In genomic region chr6:40947876-40948514, GRCh38 we compare ENCODE assay signal across 14 cellular contexts.
DNase-seq lines count a peak whose midpoint lies in the region; ATAC-seq and TF ChIP-seq lines count a peak whose summit lies in the region.
"Had no signal": no experiment of that assay in that cellular context is flagged by ENCODE, and none has a peak within 500 bp of the region (broad histone marks: within the 10 kb centered on the region; RNA-seq: fewer than 3 reads in every experiment).

No MANE protein-coding gene starts in this region.

- H3K36me3 Mint-ChIP-seq in HFFc6 (ENCODE audit: low read depth), result no peaks in the 10 kb centered on the region; the same call in 1 of the 2 replicates

- H3K4me1 Mint-ChIP-seq in HFFc6 (ENCODE audit: low read depth), result peaks cover 64% of the 10 kb centered on the region

- peaks cover 2% of the 10 kb centered on the region; the same call in 1 of the 2 replicates for H3K27me3 Mint-ChIP-seq in HFFc6 (ENCODE audit: insufficient read depth)

- H3K4me1 ChIP-seq in iPS DF 6.9 (ENCODE audit: control insufficient read depth, insufficient read depth, low read length) (peaks cover 9% of the 10 kb centered on the region; the same call in 1 of the 2 replicates), stomach (peaks cover 0 to 5% (median 0%) of the 10 kb centered on the region in 4 donors)
- H3K4me1 ChIP-seq: BLaER1 had no signal

- H3K27me3 ChIP-seq in AG04450 (ENCODE audit: control insufficient read depth, insufficient read depth, low read length) (no peaks in the 10 kb centered on the region), iPS DF 6.9 (ENCODE audit: control insufficient read depth, insufficient read depth, low read length) (no peaks in the 10 kb centered on the region), stomach (no peaks in the 10 kb centered on the region)
- H3K27me3 ChIP-seq: adrenal gland, BLaER1 had no signal

- no peak for TF ChIP-seq EP300 in stomach (IDR thresholded peaks at IDR 0.05)

- peak overlapping the region; percentile 80 for H3K27ac Mint-ChIP-seq in HFFc6

- TF ChIP-seq POLR2A in stomach (IDR thresholded peaks at IDR 0.05), result no peak

- ATAC-seq in GM19467 (IDR thresholded peaks at IDR 0.05; ENCODE audit: unreplicated experiment), result no peak
- ATAC-seq: left cardiac atrium had no signal

- POLR2A ChIA-PET in AG04450 (lab: Yijun Ruan, JAX), result interaction anchor here (0.9 to 1.3 kb wide), 2 partner anchors 10 to 11 kb away, joined by 3 to 5 read pairs; no protein-coding TSS in a partner anchor

- H3K4me3 Mint-ChIP-seq in HFFc6, result peak overlapping the region; percentile 60

- intact Hi-C loops in stomach (cut with DNase I; ENCODE audit: low total_unique reads), result no loop called here

- no peak overlapping the region for H3K4me3 ChIP-seq in AG04450 (ENCODE audit: low read depth, low read length)
- H3K4me3 ChIP-seq in iPS DF 6.9 (ENCODE audit: low read length), result no peak overlapping the region
- H3K4me3 ChIP-seq in stomach, result no peak overlapping the region
- H3K4me3 ChIP-seq: adrenal gland, BLaER1 had no signal

- DNase-seq in AG04450 (ENCODE audit: low read depth, low spot score), result no peak
- DNase-seq in HFFc6, result peak; percentile 83
- peak; percentile 67 for DNase-seq in astrocyte of the hippocampus (ENCODE audit: low read depth, low spot score)
- peak; percentile 16 for DNase-seq in iPS DF 6.9 (ENCODE audit: low read depth, low spot score)
- no peak for DNase-seq in stomach
- DNase-seq in DMS79 (lab: John Stamatoyannopoulos, UW), result no peak
- no peak for DNase-seq in NCI-H2081 (lab: John Stamatoyannopoulos, UW)
- DNase-seq: adrenal gland; left cardiac atrium; NCI-H1436; stimulated activated CD4-positive, alpha-beta T cell treated with anti-CD3 and anti-CD28 coated beads, Interleukin-4, amount 100 ng/mL, for 4 hours; substantia nigra had no signal

- TF ChIP-seq CTCF in AG04450 (IDR thresholded peaks at IDR 0.05; ENCODE audit: low read depth, low read length) (no peak), HFFc6 (IDR thresholded peaks at IDR 0.05) (no peak), stomach (IDR thresholded peaks at IDR 0.05) (no peak)

- no peaks in the 10 kb centered on the region for H3K9me3 Mint-ChIP-seq in HFFc6

- no peaks in the 10 kb centered on the region for H3K36me3 ChIP-seq in iPS DF 6.9 (ENCODE audit: control insufficient read depth, insufficient read depth, low read length)
- H3K36me3 ChIP-seq in stomach, result no peaks in the 10 kb centered on the region
- H3K36me3 ChIP-seq: adrenal gland, BLaER1 had no signal

- H3K9me3 ChIP-seq in AG04450 (ENCODE audit: control insufficient read depth, insufficient read depth, low read length) (no peaks in the 10 kb centered on the region), iPS DF 6.9 (ENCODE audit: control insufficient read depth, insufficient read depth, low read length) (no peaks in the 10 kb centered on the region), stomach (no peaks in the 10 kb centered on the region)
- H3K9me3 ChIP-seq: adrenal gland, BLaER1 had no signal

- H3K27ac ChIP-seq in AG04450 (ENCODE audit: low read depth, low read length) (peak overlapping the region; percentile 88), iPS DF 6.9 (ENCODE audit: low read length) (peak overlapping the region; percentile 30), stomach (peak overlapping the region in 1 of 5 donors; percentile 3)
- H3K27ac ChIP-seq: adrenal gland, BLaER1 had no signal

- no CpG with 5 or more reads among the region's 2 CpGs for WGBS in iPS DF 6.9 (ENCODE audit: insufficient coverage, insufficient read length)
- 87 to 92% (median 88%) methylated on average over 2 of the region's 2 CpGs for WGBS in stomach, 5 donors

- CTCF ChIA-PET in AG04450 (lab: Charles Lee), result interaction anchor here (0.8 kb wide), 1 partner anchor 54 kb away, joined by 3 read pairs; no protein-coding TSS in a partner anchor

Comparison
In these comparisons a context has a peak if more than half of its experiments do, and no peak if none do; other contexts are left out.
1. DNase-seq: peak in HFFc6 (single experiment), astrocyte of the hippocampus (single experiment) and iPS DF 6.9 (single experiment); none in AG04450 (single experiment), stomach (single experiment), DMS79 (single experiment) and NCI-H2081 (0 of 2).